1 cellular context compared by ENCODE assay signal in the genomic region with DNA sequence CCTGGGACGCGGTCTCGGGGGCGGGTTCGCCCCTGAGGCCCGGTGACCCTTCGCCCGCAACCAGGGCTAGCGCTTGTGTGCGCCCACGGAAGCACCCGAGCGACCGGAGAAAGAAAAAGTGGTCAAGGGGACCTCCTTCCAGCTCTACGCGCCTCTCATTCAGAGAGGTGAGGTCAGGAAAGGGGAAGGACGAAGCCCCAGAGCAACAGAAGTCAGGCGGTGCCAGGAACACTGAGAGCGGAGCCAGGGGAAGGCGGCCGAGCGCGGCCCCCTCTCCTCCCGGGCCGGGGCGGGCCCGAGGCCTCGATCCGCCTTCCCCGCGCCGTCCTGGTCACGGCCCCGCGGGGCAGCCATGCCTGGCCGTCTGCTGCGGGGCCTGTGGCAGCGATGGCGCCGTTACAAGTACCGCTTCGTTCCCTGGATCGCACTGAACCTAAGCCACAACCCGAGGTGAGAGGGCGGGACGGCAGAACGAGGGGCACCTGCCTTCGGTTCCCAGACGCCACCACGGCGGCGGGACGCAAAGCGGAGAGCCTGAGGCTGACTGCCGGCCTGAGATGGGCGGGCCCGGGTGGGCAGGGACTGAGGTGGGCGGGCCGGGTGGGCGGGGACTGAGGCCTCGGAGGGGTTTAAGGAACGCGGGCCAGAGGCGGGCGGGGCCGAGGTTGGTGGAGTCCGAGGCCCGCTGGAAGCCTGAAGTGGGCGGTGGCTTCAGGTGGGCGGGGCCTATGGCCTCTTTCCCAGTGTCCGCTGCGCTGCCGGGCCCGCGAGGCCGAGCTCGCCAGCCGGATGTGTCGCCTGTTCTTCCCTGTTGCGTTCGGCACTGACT.
A peak's percentile ranks its signal among the peaks of the same experiment; 100 is the strongest.
TF ChIP-seq lines count a peak whose summit lies in the region.

A gene with protein sequence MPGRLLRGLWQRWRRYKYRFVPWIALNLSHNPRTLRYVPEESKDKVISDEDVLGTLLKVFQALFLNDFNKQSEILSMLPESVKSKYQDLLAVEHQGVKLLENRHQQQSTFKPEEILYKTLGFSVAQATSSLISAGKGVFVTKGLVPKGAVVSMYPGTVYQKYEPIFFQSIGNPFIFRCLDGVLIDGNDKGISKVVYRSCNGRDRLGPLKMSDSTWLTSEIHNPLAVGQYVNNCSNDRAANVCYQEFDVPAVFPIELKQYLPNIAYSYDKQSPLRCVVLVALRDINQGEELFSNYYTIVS (plus strand): TSS at position 303 of the 829 bp plus-strand sequence. CDS start 50 bp downstream, at position 353.

TF ChIP-seq in HepG2, 621 proteins besides CTCF, POLR2A, EP300 and RAD21 (continued from another document and continues in another):
- TF ChIP-seq, protein P1, sequence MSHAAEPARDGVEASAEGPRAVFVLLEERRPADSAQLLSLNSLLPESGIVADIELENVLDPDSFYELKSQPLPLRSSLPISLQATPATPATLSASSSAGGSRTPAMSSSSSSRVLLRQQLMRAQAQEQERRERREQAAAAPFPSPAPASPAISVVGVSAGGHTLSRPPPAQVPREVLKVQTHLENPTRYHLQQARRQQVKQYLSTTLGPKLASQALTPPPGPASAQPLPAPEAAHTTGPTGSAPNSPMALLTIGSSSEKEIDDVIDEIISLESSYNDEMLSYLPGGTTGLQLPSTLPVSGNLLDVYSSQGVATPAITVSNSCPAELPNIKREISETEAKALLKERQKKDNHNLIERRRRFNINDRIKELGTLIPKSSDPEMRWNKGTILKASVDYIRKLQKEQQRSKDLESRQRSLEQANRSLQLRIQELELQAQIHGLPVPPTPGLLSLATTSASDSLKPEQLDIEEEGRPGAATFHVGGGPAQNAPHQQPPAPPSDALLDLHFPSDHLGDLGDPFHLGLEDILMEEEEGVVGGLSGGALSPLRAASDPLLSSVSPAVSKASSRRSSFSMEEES (CRISPR knock-in tag; IDR thresholded peaks at IDR 0.05) = peak; percentile 45; the same call in 1 of the 2 replicates
- TF ChIP-seq CBX5 (CRISPR knock-in tag; IDR thresholded peaks at IDR 0.05; ENCODE audit: borderline replicate concordance) = 0 out of 2 replicates have a peak, but pooled peaks have one; percentile 10
- TF ChIP-seq, protein P2, sequence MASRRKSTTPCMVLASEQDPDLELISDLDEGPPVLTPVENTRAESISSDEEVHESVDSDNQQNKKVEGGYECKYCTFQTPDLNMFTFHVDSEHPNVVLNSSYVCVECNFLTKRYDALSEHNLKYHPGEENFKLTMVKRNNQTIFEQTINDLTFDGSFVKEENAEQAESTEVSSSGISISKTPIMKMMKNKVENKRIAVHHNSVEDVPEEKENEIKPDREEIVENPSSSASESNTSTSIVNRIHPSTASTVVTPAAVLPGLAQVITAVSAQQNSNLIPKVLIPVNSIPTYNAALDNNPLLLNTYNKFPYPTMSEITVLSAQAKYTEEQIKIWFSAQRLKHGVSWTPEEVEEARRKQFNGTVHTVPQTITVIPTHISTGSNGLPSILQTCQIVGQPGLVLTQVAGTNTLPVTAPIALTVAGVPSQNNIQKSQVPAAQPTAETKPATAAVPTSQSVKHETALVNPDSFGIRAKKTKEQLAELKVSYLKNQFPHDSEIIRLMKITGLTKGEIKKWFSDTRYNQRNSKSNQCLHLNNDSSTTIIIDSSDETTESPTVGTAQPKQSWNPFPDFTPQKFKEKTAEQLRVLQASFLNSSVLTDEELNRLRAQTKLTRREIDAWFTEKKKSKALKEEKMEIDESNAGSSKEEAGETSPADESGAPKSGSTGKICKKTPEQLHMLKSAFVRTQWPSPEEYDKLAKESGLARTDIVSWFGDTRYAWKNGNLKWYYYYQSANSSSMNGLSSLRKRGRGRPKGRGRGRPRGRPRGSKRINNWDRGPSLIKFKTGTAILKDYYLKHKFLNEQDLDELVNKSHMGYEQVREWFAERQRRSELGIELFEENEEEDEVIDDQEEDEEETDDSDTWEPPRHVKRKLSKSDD (CRISPR knock-in tag; IDR thresholded peaks at IDR 0.05; ENCODE audit: low read depth) = 0 out of 2 replicates have a peak, but pooled peaks have one; percentile 46
- TF ChIP-seq, protein P3, sequence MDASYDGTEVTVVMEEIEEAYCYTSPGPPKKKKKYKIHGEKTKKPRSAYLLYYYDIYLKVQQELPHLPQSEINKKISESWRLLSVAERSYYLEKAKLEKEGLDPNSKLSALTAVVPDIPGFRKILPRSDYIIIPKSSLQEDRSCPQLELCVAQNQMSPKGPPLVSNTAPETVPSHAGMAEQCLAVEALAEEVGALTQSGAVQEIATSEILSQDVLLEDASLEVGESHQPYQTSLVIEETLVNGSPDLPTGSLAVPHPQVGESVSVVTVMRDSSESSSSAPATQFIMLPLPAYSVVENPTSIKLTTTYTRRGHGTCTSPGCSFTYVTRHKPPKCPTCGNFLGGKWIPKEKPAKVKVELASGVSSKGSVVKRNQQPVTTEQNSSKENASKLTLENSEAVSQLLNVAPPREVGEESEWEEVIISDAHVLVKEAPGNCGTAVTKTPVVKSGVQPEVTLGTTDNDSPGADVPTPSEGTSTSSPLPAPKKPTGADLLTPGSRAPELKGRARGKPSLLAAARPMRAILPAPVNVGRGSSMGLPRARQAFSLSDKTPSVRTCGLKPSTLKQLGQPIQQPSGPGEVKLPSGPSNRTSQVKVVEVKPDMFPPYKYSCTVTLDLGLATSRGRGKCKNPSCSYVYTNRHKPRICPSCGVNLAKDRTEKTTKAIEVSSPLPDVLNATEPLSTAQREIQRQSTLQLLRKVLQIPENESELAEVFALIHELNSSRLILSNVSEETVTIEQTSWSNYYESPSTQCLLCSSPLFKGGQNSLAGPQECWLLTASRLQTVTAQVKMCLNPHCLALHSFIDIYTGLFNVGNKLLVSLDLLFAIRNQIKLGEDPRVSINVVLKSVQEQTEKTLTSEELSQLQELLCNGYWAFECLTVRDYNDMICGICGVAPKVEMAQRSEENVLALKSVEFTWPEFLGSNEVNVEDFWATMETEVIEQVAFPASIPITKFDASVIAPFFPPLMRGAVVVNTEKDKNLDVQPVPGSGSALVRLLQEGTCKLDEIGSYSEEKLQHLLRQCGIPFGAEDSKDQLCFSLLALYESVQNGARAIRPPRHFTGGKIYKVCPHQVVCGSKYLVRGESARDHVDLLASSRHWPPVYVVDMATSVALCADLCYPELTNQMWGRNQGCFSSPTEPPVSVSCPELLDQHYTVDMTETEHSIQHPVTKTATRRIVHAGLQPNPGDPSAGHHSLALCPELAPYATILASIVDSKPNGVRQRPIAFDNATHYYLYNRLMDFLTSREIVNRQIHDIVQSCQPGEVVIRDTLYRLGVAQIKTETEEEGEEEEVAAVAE (CRISPR knock-in tag; IDR thresholded peaks at IDR 0.05; ENCODE audit: borderline replicate concordance) = 0 out of 2 replicates have a peak, but pooled peaks have one; percentile 34
- no peak for TF ChIP-seq HNF4A (CRISPR knock-in tag; IDR thresholded peaks at IDR 0.05)
- TF ChIP-seq, protein P4, sequence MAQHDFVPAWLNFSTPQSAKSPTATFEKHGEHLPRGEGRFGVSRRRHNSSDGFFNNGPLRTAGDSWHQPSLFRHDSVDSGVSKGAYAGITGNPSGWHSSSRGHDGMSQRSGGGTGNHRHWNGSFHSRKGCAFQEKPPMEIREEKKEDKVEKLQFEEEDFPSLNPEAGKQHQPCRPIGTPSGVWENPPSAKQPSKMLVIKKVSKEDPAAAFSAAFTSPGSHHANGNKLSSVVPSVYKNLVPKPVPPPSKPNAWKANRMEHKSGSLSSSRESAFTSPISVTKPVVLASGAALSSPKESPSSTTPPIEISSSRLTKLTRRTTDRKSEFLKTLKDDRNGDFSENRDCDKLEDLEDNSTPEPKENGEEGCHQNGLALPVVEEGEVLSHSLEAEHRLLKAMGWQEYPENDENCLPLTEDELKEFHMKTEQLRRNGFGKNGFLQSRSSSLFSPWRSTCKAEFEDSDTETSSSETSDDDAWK (CRISPR knock-in tag; IDR thresholded peaks at IDR 0.05) = no peak
- no peak for TF ChIP-seq MLLT10 (CRISPR knock-in tag; IDR thresholded peaks at IDR 0.05)
- TF ChIP-seq TCF12 (IDR thresholded peaks at IDR 0.05) = no peak
- TF ChIP-seq TCF12 (CRISPR knock-in tag; IDR thresholded peaks at IDR 0.05) = peak; percentile 84; the same call in 1 of the 2 replicates
- TF ChIP-seq ATF7 (IDR thresholded peaks at IDR 0.05) = no peak
- TF ChIP-seq ATF7 (CRISPR knock-in tag; IDR thresholded peaks at IDR 0.05) = peak; percentile 52; the same call in 1 of the 2 replicates
- TF ChIP-seq ZSCAN30 (CRISPR knock-in tag; IDR thresholded peaks at IDR 0.05) = no peak
- TF ChIP-seq RCOR2 (CRISPR knock-in tag; IDR thresholded peaks at IDR 0.05) = no peak
- TF ChIP-seq, protein P5, sequence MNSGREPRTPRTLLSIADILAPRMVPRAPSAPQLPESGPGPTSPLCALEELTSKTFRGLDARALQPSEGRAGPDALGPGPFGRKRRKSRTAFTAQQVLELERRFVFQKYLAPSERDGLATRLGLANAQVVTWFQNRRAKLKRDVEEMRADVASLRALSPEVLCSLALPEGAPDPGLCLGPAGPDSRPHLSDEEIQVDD (CRISPR knock-in tag; IDR thresholded peaks at IDR 0.05; ENCODE audit: borderline replicate concordance) = no peak
- TF ChIP-seq ZNF101 (CRISPR knock-in tag; IDR thresholded peaks at IDR 0.05; ENCODE audit: borderline replicate concordance, low read depth) = no peak
- no peak for TF ChIP-seq MXD4 (CRISPR knock-in tag; IDR thresholded peaks at IDR 0.05)
- TF ChIP-seq SP1 (IDR thresholded peaks at IDR 0.05) = no peak
- peak; percentile 80 for TF ChIP-seq SP1 (CRISPR knock-in tag; IDR thresholded peaks at IDR 0.05)
- peak; percentile 57 for TF ChIP-seq MED1 (CRISPR knock-in tag; IDR thresholded peaks at IDR 0.05)
- no peak for TF ChIP-seq SNRNP70 (IDR thresholded peaks at IDR 0.05; ENCODE audit: low read depth, low read length)
- no peak; the same call in 1 of the 2 replicates for TF ChIP-seq ZBTB7A (CRISPR knock-in tag; IDR thresholded peaks at IDR 0.05)
- TF ChIP-seq, protein P6, sequence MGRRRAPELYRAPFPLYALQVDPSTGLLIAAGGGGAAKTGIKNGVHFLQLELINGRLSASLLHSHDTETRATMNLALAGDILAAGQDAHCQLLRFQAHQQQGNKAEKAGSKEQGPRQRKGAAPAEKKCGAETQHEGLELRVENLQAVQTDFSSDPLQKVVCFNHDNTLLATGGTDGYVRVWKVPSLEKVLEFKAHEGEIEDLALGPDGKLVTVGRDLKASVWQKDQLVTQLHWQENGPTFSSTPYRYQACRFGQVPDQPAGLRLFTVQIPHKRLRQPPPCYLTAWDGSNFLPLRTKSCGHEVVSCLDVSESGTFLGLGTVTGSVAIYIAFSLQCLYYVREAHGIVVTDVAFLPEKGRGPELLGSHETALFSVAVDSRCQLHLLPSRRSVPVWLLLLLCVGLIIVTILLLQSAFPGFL (CRISPR knock-in tag; IDR thresholded peaks at IDR 0.05) = no peak
- TF ChIP-seq XBP1 (CRISPR knock-in tag; IDR thresholded peaks at IDR 0.05) = no peak
- peak; percentile 41 for TF ChIP-seq ZNF768 (CRISPR knock-in tag; IDR thresholded peaks at IDR 0.05)
- no peak for TF ChIP-seq STAT5B (CRISPR knock-in tag; IDR thresholded peaks at IDR 0.05)
- TF ChIP-seq CAMTA2 (CRISPR knock-in tag; IDR thresholded peaks at IDR 0.05; ENCODE audit: borderline replicate concordance) = no peak
- peak; percentile 55 for TF ChIP-seq ZNF274 (CRISPR knock-in tag; IDR thresholded peaks at IDR 0.05)
- TF ChIP-seq ZNF160 (CRISPR knock-in tag; IDR thresholded peaks at IDR 0.05) = no peak; the same call in none of the 2 replicates
- TF ChIP-seq SAP130 (CRISPR knock-in tag; IDR thresholded peaks at IDR 0.05; ENCODE audit: low read depth) = peak; percentile 71
- TF ChIP-seq RXRB (CRISPR knock-in tag; IDR thresholded peaks at IDR 0.05; ENCODE audit: borderline replicate concordance) = peak; percentile 40; the same call in 1 of the 2 replicates
- no peak for TF ChIP-seq JDP2 (CRISPR knock-in tag; IDR thresholded peaks at IDR 0.05; ENCODE audit: borderline replicate concordance)
- peak; percentile 37 for TF ChIP-seq AGO1 (IDR thresholded peaks at IDR 0.05; ENCODE audit: low read depth, low read length, poor library complexity, severe bottlenecking)
- no peak; the same call in 1 of the 2 replicates for TF ChIP-seq ETV6 (CRISPR knock-in tag; conservative IDR thresholded peaks at IDR 0.05)
- TF ChIP-seq, protein P7, sequence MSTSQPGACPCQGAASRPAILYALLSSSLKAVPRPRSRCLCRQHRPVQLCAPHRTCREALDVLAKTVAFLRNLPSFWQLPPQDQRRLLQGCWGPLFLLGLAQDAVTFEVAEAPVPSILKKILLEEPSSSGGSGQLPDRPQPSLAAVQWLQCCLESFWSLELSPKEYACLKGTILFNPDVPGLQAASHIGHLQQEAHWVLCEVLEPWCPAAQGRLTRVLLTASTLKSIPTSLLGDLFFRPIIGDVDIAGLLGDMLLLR (CRISPR knock-in tag; IDR thresholded peaks at IDR 0.05) = no peak; the same call in 1 of the 2 replicates
- TF ChIP-seq, protein P8, sequence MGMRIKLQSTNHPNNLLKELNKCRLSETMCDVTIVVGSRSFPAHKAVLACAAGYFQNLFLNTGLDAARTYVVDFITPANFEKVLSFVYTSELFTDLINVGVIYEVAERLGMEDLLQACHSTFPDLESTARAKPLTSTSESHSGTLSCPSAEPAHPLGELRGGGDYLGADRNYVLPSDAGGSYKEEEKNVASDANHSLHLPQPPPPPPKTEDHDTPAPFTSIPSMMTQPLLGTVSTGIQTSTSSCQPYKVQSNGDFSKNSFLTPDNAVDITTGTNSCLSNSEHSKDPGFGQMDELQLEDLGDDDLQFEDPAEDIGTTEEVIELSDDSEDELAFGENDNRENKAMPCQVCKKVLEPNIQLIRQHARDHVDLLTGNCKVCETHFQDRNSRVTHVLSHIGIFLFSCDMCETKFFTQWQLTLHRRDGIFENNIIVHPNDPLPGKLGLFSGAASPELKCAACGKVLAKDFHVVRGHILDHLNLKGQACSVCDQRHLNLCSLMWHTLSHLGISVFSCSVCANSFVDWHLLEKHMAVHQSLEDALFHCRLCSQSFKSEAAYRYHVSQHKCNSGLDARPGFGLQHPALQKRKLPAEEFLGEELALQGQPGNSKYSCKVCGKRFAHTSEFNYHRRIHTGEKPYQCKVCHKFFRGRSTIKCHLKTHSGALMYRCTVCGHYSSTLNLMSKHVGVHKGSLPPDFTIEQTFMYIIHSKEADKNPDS (CRISPR knock-in tag; IDR thresholded peaks at IDR 0.05) = no peak
- peak; percentile 10; the same call in 1 of the 2 replicates for TF ChIP-seq STAG1 (CRISPR knock-in tag; IDR thresholded peaks at IDR 0.05)
- TF ChIP-seq, protein P9, sequence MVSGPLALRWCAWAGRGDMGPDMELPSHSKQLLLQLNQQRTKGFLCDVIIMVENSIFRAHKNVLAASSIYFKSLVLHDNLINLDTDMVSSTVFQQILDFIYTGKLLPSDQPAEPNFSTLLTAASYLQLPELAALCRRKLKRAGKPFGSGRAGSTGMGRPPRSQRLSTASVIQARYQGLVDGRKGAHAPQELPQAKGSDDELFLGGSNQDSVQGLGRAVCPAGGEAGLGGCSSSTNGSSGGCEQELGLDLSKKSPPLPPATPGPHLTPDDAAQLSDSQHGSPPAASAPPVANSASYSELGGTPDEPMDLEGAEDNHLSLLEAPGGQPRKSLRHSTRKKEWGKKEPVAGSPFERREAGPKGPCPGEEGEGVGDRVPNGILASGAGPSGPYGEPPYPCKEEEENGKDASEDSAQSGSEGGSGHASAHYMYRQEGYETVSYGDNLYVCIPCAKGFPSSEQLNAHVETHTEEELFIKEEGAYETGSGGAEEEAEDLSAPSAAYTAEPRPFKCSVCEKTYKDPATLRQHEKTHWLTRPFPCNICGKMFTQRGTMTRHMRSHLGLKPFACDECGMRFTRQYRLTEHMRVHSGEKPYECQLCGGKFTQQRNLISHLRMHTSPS (CRISPR knock-in tag; IDR thresholded peaks at IDR 0.05; ENCODE audit: low read depth) = no peak
- TF ChIP-seq ADNP (CRISPR knock-in tag; IDR thresholded peaks at IDR 0.05) = no peak
- no peak for TF ChIP-seq MAFF (IDR thresholded peaks at IDR 0.05; ENCODE audit: low read depth, low read length)
- TF ChIP-seq ZNF550 (CRISPR knock-in tag; IDR thresholded peaks at IDR 0.05; ENCODE audit: borderline replicate concordance) = no peak
- TF ChIP-seq ATF7-NPFF (CRISPR knock-in tag; IDR thresholded peaks at IDR 0.05; ENCODE audit: low read depth) = peak; percentile 74; the same call in 1 of the 2 replicates
- TF ChIP-seq CHD2 (IDR thresholded peaks at IDR 0.05; ENCODE audit: low read depth, low read length) = no peak
- TF ChIP-seq SKI (IDR thresholded peaks at IDR 0.05; ENCODE audit: partially characterized antibody) = no peak
- TF ChIP-seq ZFP36L1 (CRISPR knock-in tag; IDR thresholded peaks at IDR 0.05) = peak; percentile 71; the same call in 1 of the 2 replicates
